Comparison of ENCODE assay signal across 14 cellular contexts in genomic region chr6:142542704-142543233, GRCh38.
DNase-seq lines count a peak whose midpoint lies in the region; ATAC-seq and TF ChIP-seq lines count a peak whose summit lies in the region.
"Had no signal": no experiment of that assay in that cellular context is flagged by ENCODE, and none has a peak within 500 bp of the region (broad histone marks: within the 10 kb centered on the region; RNA-seq: fewer than 3 reads in every experiment).

No MANE protein-coding gene starts in this region.

- no peak overlapping the region for H3K27ac Mint-ChIP-seq in activated naive CD4-positive, alpha-beta T cell treated with anti-CD3 and anti-CD28 coated beads for 36 hours
- H3K27ac Mint-ChIP-seq in activated naive CD4-positive, alpha-beta T cell treated with anti-CD3 and anti-CD28 coated beads, Interleukin-2, amount 50 U/mL, for 72 hours, result no peak overlapping the region

- DNase-seq in activated naive CD4-positive, alpha-beta T cell treated with anti-CD3 and anti-CD28 coated beads for 36 hours, result peak; percentile 14
- DNase-seq in activated naive CD4-positive, alpha-beta T cell treated with anti-CD3 and anti-CD28 coated beads, Interleukin-2, amount 50 U/mL, for 72 hours (ENCODE audit: low spot score in 2 of 2), result no peak
- DNase-seq in breast epithelium (ENCODE audit: low spot score in 2 of 2) (peak in 1 of 2 donors; percentile 57), kidney glomerular epithelial cell (lab: John Stamatoyannopoulos, UW) (peak; percentile 3), uterus (peak; percentile 70 to 78), NCI-H1436 (lab: John Stamatoyannopoulos, UW) (no peak)
- DNase-seq in stimulated activated CD4-positive, alpha-beta T cell treated with anti-CD3 and anti-CD28 coated beads, Interleukin-15, amount 100 ng/mL, for 24 hours, result no peak
- DNase-seq in central memory CD4-positive, alpha-beta T cell, result no peak
- DNase-seq: activated CD4-positive, alpha-beta T cell treated with anti-CD3 and anti-CD28 coated beads, Interleukin-2, amount 50 U/mL, for 1 hour; anterior cingulate cortex; hippocampal formation; NCI-H1417 treated with DMSO at 0.1 percent for 48 hours; nucleus accumbens had no signal

- H3K9me3 ChIP-seq in breast epithelium, result no peaks in the 10 kb centered on the region
- H3K9me3 ChIP-seq in uterus, result no peaks in the 10 kb centered on the region

- H3K4me1 Mint-ChIP-seq in activated naive CD4-positive, alpha-beta T cell treated with anti-CD3 and anti-CD28 coated beads for 36 hours (ENCODE audit: low read depth), result peaks cover 37% of the 10 kb centered on the region

- no peak for ATAC-seq in activated naive CD4-positive, alpha-beta T cell treated with anti-CD3 and anti-CD28 coated beads, Interleukin-2, amount 50 U/mL, for 72 hours

- no peak overlapping the region for H3K4me3 Mint-ChIP-seq in activated naive CD4-positive, alpha-beta T cell treated with anti-CD3 and anti-CD28 coated beads for 36 hours

- TF ChIP-seq CTCF in breast epithelium (IDR thresholded peaks at IDR 0.05) (no peak), uterus (IDR thresholded peaks at IDR 0.05) (no peak)

- CTCF ChIA-PET in activated naive CD4-positive, alpha-beta T cell treated with anti-CD3 and anti-CD28 coated beads for 36 hours (lab: Charles Lee), result interaction anchor here (1.2 kb wide), 1 partner anchor 23 kb away, joined by 4 read pairs; no protein-coding TSS in a partner anchor

- H3K27ac ChIP-seq in breast epithelium (peak overlapping the region; percentile 37 to 84), uterus (peak overlapping the region; percentile 11 to 41)
- H3K27ac ChIP-seq: 22Rv1 had no signal

- H3K36me3 ChIP-seq in breast epithelium (no peaks in the 10 kb centered on the region), uterus (no peaks in the 10 kb centered on the region)

- intact Hi-C loops in activated naive CD4-positive, alpha-beta T cell treated with anti-CD3 and anti-CD28 coated beads for 36 hours (cut with micrococcal nuclease), result no loop called here
- intact Hi-C loops in breast epithelium (cut with DNase I; ENCODE audit: low total_unique reads), result no loop called here
- intact Hi-C loops in uterus (cut with DNase I; ENCODE audit: low total_unique reads), result no loop called here

- H3K9me3 Mint-ChIP-seq in activated naive CD4-positive, alpha-beta T cell treated with anti-CD3 and anti-CD28 coated beads for 36 hours, result no peaks in the 10 kb centered on the region
- peaks cover 0 to 13% of the 10 kb centered on the region in 2 donors for H3K9me3 Mint-ChIP-seq in activated naive CD4-positive, alpha-beta T cell treated with anti-CD3 and anti-CD28 coated beads, Interleukin-2, amount 50 U/mL, for 72 hours

- H3K4me3 ChIP-seq in breast epithelium (peak overlapping the region in 1 of 3 donors; percentile 44), uterus (no peak overlapping the region)

- TF ChIP-seq POLR2A in breast epithelium (IDR thresholded peaks at IDR 0.05), result no peak
- TF ChIP-seq POLR2A in uterus (IDR thresholded peaks at IDR 0.05), result no peak

- H3K4me1 ChIP-seq in breast epithelium (no peaks in the 10 kb centered on the region), uterus (no peaks in the 10 kb centered on the region)

- no peaks in the 10 kb centered on the region for H3K27me3 Mint-ChIP-seq in activated naive CD4-positive, alpha-beta T cell treated with anti-CD3 and anti-CD28 coated beads for 36 hours (ENCODE audit: low read depth)

- H3K27me3 ChIP-seq in breast epithelium (no peaks in the 10 kb centered on the region), uterus (no peaks in the 10 kb centered on the region)

- H3K36me3 Mint-ChIP-seq in activated naive CD4-positive, alpha-beta T cell treated with anti-CD3 and anti-CD28 coated beads for 36 hours (ENCODE audit: low read depth), result no peaks in the 10 kb centered on the region
- peaks cover 0 to 4% of the 10 kb centered on the region in 2 donors for H3K36me3 Mint-ChIP-seq in activated naive CD4-positive, alpha-beta T cell treated with anti-CD3 and anti-CD28 coated beads, Interleukin-2, amount 50 U/mL, for 72 hours

Comparison
In these comparisons a context has a peak if more than half of its experiments do, and no peak if none do; other contexts are left out.
1. DNase-seq: peak in activated naive CD4-positive, alpha-beta T cell treated with anti-CD3 and anti-CD28 coated beads for 36 hours (single experiment), kidney glomerular epithelial cell (single experiment) and uterus (2 of 2); none in activated naive CD4-positive, alpha-beta T cell treated with anti-CD3 and anti-CD28 coated beads, Interleukin-2, amount 50 U/mL, for 72 hours (0 of 2), stimulated activated CD4-positive, alpha-beta T cell treated with anti-CD3 and anti-CD28 coated beads, Interleukin-15, amount 100 ng/mL, for 24 hours (single experiment), NCI-H1436 (single experiment) and central memory CD4-positive, alpha-beta T cell (single experiment).